In the genomic region with DNA sequence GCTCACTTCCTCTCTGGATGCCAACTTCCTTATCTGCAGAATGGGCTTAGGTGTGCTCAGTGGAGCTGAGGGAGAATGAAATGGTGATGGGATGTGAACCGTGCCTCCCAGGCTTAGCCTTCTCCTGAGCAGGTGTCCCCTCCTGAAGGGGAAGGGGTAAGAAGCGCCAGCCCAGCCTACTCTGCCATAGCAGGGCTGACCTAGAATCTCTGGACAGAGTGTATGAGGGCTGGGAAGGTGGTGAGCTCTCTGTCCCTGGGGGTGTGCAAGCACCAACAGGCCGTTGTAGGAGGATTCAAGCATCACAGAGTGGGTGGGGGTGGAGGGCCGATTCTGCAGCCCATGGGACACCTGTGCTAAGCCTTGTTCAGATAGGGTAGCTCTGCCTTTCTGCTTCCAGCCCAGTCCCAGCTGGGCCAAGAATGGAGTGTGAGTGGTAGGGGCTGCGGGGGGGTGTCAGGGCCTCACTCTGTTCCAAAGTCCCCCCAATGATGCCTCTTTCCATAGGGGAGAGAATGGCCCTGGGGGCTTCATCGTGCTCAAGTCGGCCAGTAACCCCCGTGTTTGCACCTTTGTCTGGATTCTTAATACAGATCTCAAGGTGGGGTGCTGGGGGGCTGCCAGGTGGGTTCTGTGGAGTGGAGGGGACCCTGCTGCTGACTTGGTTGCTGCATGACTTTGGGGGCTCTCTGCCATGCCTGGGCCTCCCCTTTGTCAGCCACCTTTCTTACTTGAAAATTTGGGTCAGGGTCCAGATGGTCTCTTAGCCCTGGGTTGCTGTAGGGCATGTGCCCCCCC, we compare ENCODE assay signal across 20 cellular contexts. TPM values are rescaled to one million over a fixed set of nuclear protein-coding genes. Genes with fewer than 3 reads are reported as not detected.
DNase-seq lines count a peak whose midpoint lies in the region; ATAC-seq and TF ChIP-seq lines count a peak whose summit lies in the region.
"Had no signal": no experiment of that assay in that cellular context is flagged by ENCODE, and none has a peak within 500 bp of the region (broad histone marks: within the 10 kb centered on the region; RNA-seq: fewer than 3 reads in every experiment).

No MANE protein-coding gene starts in this region.

- TF ChIP-seq CTCF in 22Rv1 (IDR thresholded peaks at IDR 0.05) = no peak
- no peak for TF ChIP-seq CTCF in C4-2B (conservative IDR thresholded peaks at IDR 0.05)
- TF ChIP-seq CTCF in H9 (conservative IDR thresholded peaks at IDR 0.05) = no peak

- H3K27ac ChIP-seq in 22Rv1 (peak overlapping the region; percentile 56), C4-2B (peak overlapping the region; percentile 30; the same call in 1 of the 2 replicates), cingulate gyrus (ENCODE audit: low read depth, low read length) (peak overlapping the region; percentile 83), neuronal stem cell (replicated peaks; ENCODE audit: low read length) (no peak overlapping the region), H9 (ENCODE audit: insufficient read length, low read depth, low read length) (no peak overlapping the region)

- H3K56ac ChIP-seq in H9 (ENCODE audit: insufficient read length, low read depth, low read length) = no peak overlapping the region

- no peaks in the 10 kb centered on the region for H3K9me3 Mint-ChIP-seq in H9
- no peaks in the 10 kb centered on the region for H3K9me3 Mint-ChIP-seq in stimulated activated naive B cell treated with anti-CD40 and anti-IgM and Interleukin-4, amounts not matched to agents 10 μg/mL and 1 μg/mL and 100 μg/mL, for 72 hours
- H3K9me3 Mint-ChIP-seq: activated CD4-positive, alpha-beta memory T cell treated with anti-CD3 and anti-CD28 coated beads, Interleukin-2, amount 10 ng/mL, durations not matched to agents 7 days and 5 days; activated naive CD4-positive, alpha-beta T cell treated with anti-CD3 and anti-CD28 coated beads for 36 hours; activated T-cell treated with anti-CD3 and anti-CD28 coated beads, Interleukin-2, amount 50 U/mL, for 24 hours; nephron progenitor cell had no signal

- H2BK120ac ChIP-seq in neuronal stem cell (ENCODE audit: low read depth, low read length) (no peak overlapping the region), H9 (ENCODE audit: low read depth, low read length, poor library complexity, severe bottlenecking) (no peak overlapping the region)

- peaks cover 5 to 25% (median 11%) of the 10 kb centered on the region in 3 experiments; a peak in 6 of 7 replicates for H3K36me3 Mint-ChIP-seq in H9 (ENCODE audit: insufficient read depth in 1 of 3, low read depth in 3 of 3)
- peaks cover 32 to 51% of the 10 kb centered on the region in 2 donors for H3K36me3 Mint-ChIP-seq in stimulated activated naive B cell treated with anti-CD40 and anti-IgM and Interleukin-4, amounts not matched to agents 10 μg/mL and 1 μg/mL and 100 μg/mL, for 72 hours

- no peak overlapping the region for H3K14ac ChIP-seq in neuronal stem cell (ENCODE audit: low read length)
- H3K14ac ChIP-seq in H9 (ENCODE audit: insufficient read depth, low read length) = no peak overlapping the region

- H3K18ac ChIP-seq in neuronal stem cell (ENCODE audit: low read length) = peak overlapping the region; percentile 17
- H3K18ac ChIP-seq in H9 (ENCODE audit: insufficient read length, low read depth, low read length) = no peak overlapping the region

- H3K4me3 Mint-ChIP-seq in H9 = no peak overlapping the region
- H3K4me3 Mint-ChIP-seq in stimulated activated naive B cell treated with anti-CD40 and anti-IgM and Interleukin-4, amounts not matched to agents 10 μg/mL and 1 μg/mL and 100 μg/mL, for 72 hours = no peak overlapping the region
- H3K4me3 Mint-ChIP-seq: activated CD4-positive, alpha-beta memory T cell treated with anti-CD3 and anti-CD28 coated beads, Interleukin-2, amount 10 ng/mL, durations not matched to agents 7 days and 5 days; activated naive CD4-positive, alpha-beta T cell treated with anti-CD3 and anti-CD28 coated beads for 36 hours; activated T-cell treated with anti-CD3 and anti-CD28 coated beads, Interleukin-2, amount 50 U/mL, for 24 hours; nephron progenitor cell had no signal

- H3T11ph ChIP-seq in H9 (ENCODE audit: low read length) = no peak overlapping the region

- H4K91ac ChIP-seq in neuronal stem cell (ENCODE audit: low read depth, low read length, poor library complexity) = no peak overlapping the region
- H4K91ac ChIP-seq in H9 (ENCODE audit: insufficient read length, low read depth, low read length) = no peak overlapping the region

- peak overlapping the region; percentile 92 for H2AK5ac ChIP-seq in neuronal stem cell (ENCODE audit: low read depth, low read length)
- H2AK5ac ChIP-seq in H9 (ENCODE audit: insufficient read length, low read length) = no peak overlapping the region

- H4K20me1 ChIP-seq in H9 (ENCODE audit: control insufficient read depth, insufficient read depth, insufficient read length) = no peaks in the 10 kb centered on the region

- peaks cover 27% of the 10 kb centered on the region for H3K27me3 Mint-ChIP-seq in H9 (ENCODE audit: low read depth)
- peaks cover 4 to 11% of the 10 kb centered on the region in 2 donors for H3K27me3 Mint-ChIP-seq in stimulated activated naive B cell treated with anti-CD40 and anti-IgM and Interleukin-4, amounts not matched to agents 10 μg/mL and 1 μg/mL and 100 μg/mL, for 72 hours

- ATAC-seq in stimulated activated naive B cell treated with anti-CD40 and anti-IgM and Interleukin-4, amounts not matched to agents 10 μg/mL and 1 μg/mL and 100 μg/mL, for 72 hours (replicated peaks) = no peak

- peaks cover 37 to 55% of the 10 kb centered on the region in 2 donors for H3K36me3 ChIP-seq in neuronal stem cell (replicated peaks in 1 of 2; ENCODE audit: control insufficient read depth in 2 of 2, insufficient read depth in 2 of 2, low read length in 2 of 2)

- H2BK5ac ChIP-seq in neuronal stem cell (ENCODE audit: low read length) = peak overlapping the region; percentile 3
- no peak overlapping the region for H2BK5ac ChIP-seq in H9 (ENCODE audit: insufficient read length, low read length)

- H3K27ac Mint-ChIP-seq in H9 = no peak overlapping the region; a peak in 1 of 7 replicates
- no peak overlapping the region for H3K27ac Mint-ChIP-seq in stimulated activated naive B cell treated with anti-CD40 and anti-IgM and Interleukin-4, amounts not matched to agents 10 μg/mL and 1 μg/mL and 100 μg/mL, for 72 hours
- H3K27ac Mint-ChIP-seq: activated CD4-positive, alpha-beta memory T cell treated with anti-CD3 and anti-CD28 coated beads, Interleukin-2, amount 10 ng/mL, durations not matched to agents 7 days and 5 days; activated T-cell treated with anti-CD3 and anti-CD28 coated beads, Interleukin-2, amount 50 U/mL, for 24 hours; nephron progenitor cell had no signal

- H3K27me3 ChIP-seq in neuronal stem cell (ENCODE audit: control insufficient read depth in 3 of 3, insufficient read depth in 3 of 3, low read depth in 1 of 3, low read length in 3 of 3) (peaks cover 0 to 11% (median 0%) of the 10 kb centered on the region in 3 experiments), H9 (ENCODE audit: insufficient read depth, low read length) (peaks cover 3% of the 10 kb centered on the region; the same call in 1 of the 2 replicates)
- H3K27me3 ChIP-seq: testis had no signal

- peaks cover under 1% of the 10 kb centered on the region for H3K23me2 ChIP-seq in H9 (ENCODE audit: insufficient read length, low read depth, low read length, poor library complexity, severe bottlenecking)

- H3K9ac ChIP-seq in neuronal stem cell (ENCODE audit: low read depth, low read length, poor library complexity) (peak overlapping the region; percentile 9), H9 (ENCODE audit: extremely low read depth, insufficient read length, low read length) (no peak overlapping the region)

- H3K79me2 ChIP-seq in H9 (ENCODE audit: insufficient read depth, low read length) = no peaks in the 10 kb centered on the region

- H3K4me1 ChIP-seq in neuronal stem cell (ENCODE audit: control insufficient read depth in 2 of 2, insufficient read depth in 1 of 2, low read depth in 1 of 2, low read length in 2 of 2) (peaks cover 4 to 23% of the 10 kb centered on the region in 2 donors), H9 (ENCODE audit: insufficient read depth, low read length) (peaks cover 6% of the 10 kb centered on the region; the same call in 1 of the 2 replicates)

- peaks cover 11% of the 10 kb centered on the region for H3K79me1 ChIP-seq in neuronal stem cell (ENCODE audit: low read depth, low read length)
- H3K79me1 ChIP-seq in H9 (ENCODE audit: insufficient read depth, low read depth, low read length, poor library complexity, severe bottlenecking) = no peaks in the 10 kb centered on the region

- H2BK20ac ChIP-seq in H9 (ENCODE audit: low read depth, low read length, poor library complexity, severe bottlenecking) = no peak overlapping the region

- peak overlapping the region; percentile 35 for H3K23ac ChIP-seq in neuronal stem cell (ENCODE audit: low read depth, low read length, poor library complexity)
- H3K23ac ChIP-seq in H9 (ENCODE audit: insufficient read length, low read depth, low read length) = no peak overlapping the region

- no CpG with 5 or more reads among the region's 8 CpGs for WGBS in neuronal stem cell (ENCODE audit: extremely low coverage in 2 of 2, insufficient read length in 2 of 2, insufficient replicate concordance in 1 of 2), 2 donors
- no CpG with 5 or more reads among the region's 8 CpGs for WGBS in H9 (ENCODE audit: extremely low coverage, insufficient read length, low lambda C conversion rate)

- H4K8ac ChIP-seq in neuronal stem cell (ENCODE audit: low read depth, low read length) (no peak overlapping the region), H9 (replicated peaks; ENCODE audit: insufficient read length, low read depth, low read length) (no peak overlapping the region)

- no peak overlapping the region for H3K4me3 ChIP-seq in neuronal stem cell (ENCODE audit: low read length in 2 of 2)
- H3K4me3 ChIP-seq: testis had no signal

- no peak overlapping the region for H2AFZ ChIP-seq in neuronal stem cell (ENCODE audit: low read length)
- H2AFZ ChIP-seq in H9 (ENCODE audit: low read length) = no peak overlapping the region

- no peak for DNase-seq in neuronal stem cell (ENCODE audit: low spot score)
- DNase-seq in H9 = no peak
- DNase-seq in central memory CD4-positive, alpha-beta T cell = no peak
- no peak for DNase-seq in mucosa of gallbladder (ENCODE audit: low spot score)
- DNase-seq in stimulated activated naive B cell treated with anti-CD40 and anti-IgM and Interleukin-4, amounts not matched to agents 10 μg/mL and 1 μg/mL and 100 μg/mL, for 72 hours = no peak
- DNase-seq: activated CD4-positive, alpha-beta memory T cell treated with anti-CD3 and anti-CD28 coated beads, Interleukin-2, amount 10 ng/mL, durations not matched to agents 7 days and 5 days; activated naive CD4-positive, alpha-beta T cell treated with anti-CD3 and anti-CD28 coated beads for 36 hours; activated T-cell treated with anti-CD3 and anti-CD28 coated beads, Interleukin-2, amount 50 U/mL, for 24 hours; mesendoderm; NCI-H1105; nephron progenitor cell; stimulated activated CD4-positive, alpha-beta T cell treated with anti-CD3 and anti-CD28 coated beads, Interleukin-12 subunit alpha, Interleukin-12 subunit beta, amount 100 ng/mL, for 4 hours; testis had no signal

- no peaks in the 10 kb centered on the region for H3K9me3 ChIP-seq in neuronal stem cell (replicated peaks in 1 of 2; ENCODE audit: control insufficient read depth in 2 of 2, insufficient read depth in 1 of 2, low read depth in 1 of 2, low read length in 2 of 2)
- H3K9me3 ChIP-seq in H9 (ENCODE audit: control insufficient read depth, low read depth, low read length) = no peaks in the 10 kb centered on the region
- H3K9me3 ChIP-seq: testis had no signal

- H2BK15ac ChIP-seq in neuronal stem cell (ENCODE audit: low read length) (no peak overlapping the region), H9 (ENCODE audit: low read depth, low read length) (no peak overlapping the region)

- no peak overlapping the region for H4K5ac ChIP-seq in H9 (ENCODE audit: insufficient read length, low read depth, low read length)

- H3K4ac ChIP-seq in neuronal stem cell (ENCODE audit: low read length) (no peak overlapping the region), H9 (ENCODE audit: low read depth, low read length) (no peak overlapping the region)

- H3K4me1 Mint-ChIP-seq in H9 = peaks cover 27 to 56% of the 10 kb centered on the region in 2 experiments
- peaks cover 64 to 86% of the 10 kb centered on the region in 2 donors for H3K4me1 Mint-ChIP-seq in stimulated activated naive B cell treated with anti-CD40 and anti-IgM and Interleukin-4, amounts not matched to agents 10 μg/mL and 1 μg/mL and 100 μg/mL, for 72 hours
- H3K4me1 Mint-ChIP-seq: activated CD4-positive, alpha-beta memory T cell treated with anti-CD3 and anti-CD28 coated beads, Interleukin-2, amount 10 ng/mL, durations not matched to agents 7 days and 5 days had no signal

- H3K4me2 ChIP-seq in neuronal stem cell (ENCODE audit: insufficient read depth, low read length, poor library complexity, severe bottlenecking) (peak overlapping the region; percentile 18), H9 (ENCODE audit: insufficient read depth, insufficient read length, low read length) (no peak overlapping the region)

- H2BK12ac ChIP-seq in neuronal stem cell (ENCODE audit: low read length) (no peak overlapping the region), H9 (ENCODE audit: insufficient read length, low read depth, low read length) (no peak overlapping the region)

RNA-seq across cellular contexts. Expression of gene TCAP, which starts 3.2 kb away (rescaled TPM):
- polyA plus RNA-seq in neuronal stem cell (2013, experiment 1 of 2) = 0.88 TPM
- 0.87 TPM for polyA plus RNA-seq in neuronal stem cell (2013, experiment 2 of 2)
- total RNA-seq in H9 (2021) (2.1 and 2.5 TPM in 2 replicates), mucosa of gallbladder (2.0 TPM)

RNA-seq across cellular contexts. Expression of gene PNMT, which starts 6.3 kb away (rescaled TPM):
- polyA plus RNA-seq in neuronal stem cell (2013, experiment 1 of 2) = 0.95 TPM
- polyA plus RNA-seq in neuronal stem cell (2013, experiment 2 of 2) = 1.0 TPM
- total RNA-seq in H9 (2021) (2.1 and 2.3 TPM in 2 replicates), mucosa of gallbladder (1.8 TPM)
- total RNA-seq: activated CD4-positive, alpha-beta memory T cell treated with anti-CD3 and anti-CD28 coated beads, Interleukin-2, amount 10 ng/mL, durations not matched to agents 7 days and 5 days; activated naive CD4-positive, alpha-beta T cell treated with anti-CD3 and anti-CD28 coated beads for 36 hours; OCI-LY7; pulmonary artery endothelial cell; T-helper 1 cell treated with Interleukin-12 subunit alpha and Interleukin-12 subunit beta and Interleukin-4 antibody, amounts not matched to agents 30 ng/mL and 1 ng/mL, for 36 hours had no signal

RNA-seq across cellular contexts. Expression of gene STARD3, which starts 25.0 kb away (rescaled TPM):
- polyA plus RNA-seq in neuronal stem cell (2013, experiment 1 of 2) = 65.0 TPM
- 70.1 TPM for polyA plus RNA-seq in neuronal stem cell (2013, experiment 2 of 2)
- total RNA-seq in H9 (2021) (48.2 and 51.3 TPM in 2 replicates), mucosa of gallbladder (82.2 TPM)

RNA-seq across cellular contexts. Expression of gene PGAP3, which starts 25.9 kb away (rescaled TPM):
- polyA plus RNA-seq in neuronal stem cell (2013, experiment 1 of 2) = 10.1 TPM
- 11.1 TPM for polyA plus RNA-seq in neuronal stem cell (2013, experiment 2 of 2)
- total RNA-seq in H9 (2021) (29.0 and 30.2 TPM in 2 replicates), mucosa of gallbladder (54.2 TPM)

RNA-seq across cellular contexts. Expression of gene PPP1R1B, which starts 35.2 kb away (rescaled TPM):
- polyA plus RNA-seq in neuronal stem cell (2013, experiment 1 of 2) = 0.39 TPM
- 0.21 TPM for polyA plus RNA-seq in neuronal stem cell (2013, experiment 2 of 2)
- total RNA-seq in H9 (2021) (14.7 and 15.5 TPM in 2 replicates), mucosa of gallbladder (2.4 TPM)
- total RNA-seq: activated CD4-positive, alpha-beta memory T cell treated with anti-CD3 and anti-CD28 coated beads, Interleukin-2, amount 10 ng/mL, durations not matched to agents 7 days and 5 days; LHCN-M2; OCI-LY7; pulmonary artery endothelial cell; T-helper 1 cell treated with Interleukin-12 subunit alpha and Interleukin-12 subunit beta and Interleukin-4 antibody, amounts not matched to agents 30 ng/mL and 1 ng/mL, for 36 hours had no signal

Comparison
In these comparisons a context has a peak if more than half of its experiments do, and no peak if none do; other contexts are left out.
1. H3K27ac ChIP-seq: peak in 22Rv1 (single experiment), C4-2B (single experiment) and cingulate gyrus (single experiment); none in neuronal stem cell (single experiment) and H9 (single experiment).